ENCODE assay signal across 16 cellular contexts in the genomic region with DNA sequence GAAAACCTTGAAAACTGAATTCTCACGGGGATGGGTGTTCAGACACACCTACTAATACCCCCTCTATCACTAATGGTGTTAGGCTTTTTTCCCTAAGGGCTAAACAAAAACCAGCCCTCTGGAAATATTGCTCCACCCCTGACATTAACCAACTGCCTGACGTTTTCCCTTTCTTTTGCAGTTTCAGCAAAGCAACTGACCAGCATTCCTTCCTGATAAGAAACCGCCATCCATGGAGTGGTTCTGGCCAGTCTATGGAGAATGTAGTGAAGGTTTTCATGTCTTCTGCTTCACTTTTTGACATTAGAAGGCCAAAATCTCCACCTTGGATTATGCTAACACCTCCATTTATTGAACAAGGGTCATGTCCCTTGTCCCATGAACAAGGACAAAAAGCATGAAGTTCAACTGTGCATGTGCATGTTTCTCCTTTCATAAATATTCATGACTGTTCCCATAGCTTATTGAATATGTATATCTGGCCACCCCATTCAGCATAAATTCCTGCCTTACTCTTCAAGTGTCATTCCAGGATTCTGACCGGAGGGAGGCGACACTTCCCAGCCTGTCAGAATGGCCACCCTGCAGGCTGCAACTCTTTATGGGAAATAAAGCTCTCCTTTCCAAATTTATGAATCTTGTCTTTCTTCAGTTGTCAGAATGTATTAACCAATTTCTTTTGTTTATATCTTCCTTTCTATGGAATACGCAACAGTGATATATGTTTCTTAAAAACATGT.
DNase-seq lines count a peak whose midpoint lies in the region; ATAC-seq and TF ChIP-seq lines count a peak whose summit lies in the region.
"Had no signal": no experiment of that assay in that cellular context is flagged by ENCODE, and none has a peak within 500 bp of the region (broad histone marks: within the 10 kb centered on the region; RNA-seq: fewer than 3 reads in every experiment).

No MANE protein-coding gene starts in this region.

- H3K36me3 ChIP-seq in vagina, result no peaks in the 10 kb centered on the region
- H3K36me3 ChIP-seq: BLaER1 treated with 17β-estradiol and CSF1 and Interleukin-3, amounts not matched to agents 10 nM and 100 nM; SJCRH30 had no signal

- TF ChIP-seq POLR2A in vagina (IDR thresholded peaks at IDR 0.05), result no peak

- ATAC-seq in GM18907 (IDR thresholded peaks at IDR 0.05; ENCODE audit: unreplicated experiment) (no peak), HG02642 (IDR thresholded peaks at IDR 0.05; ENCODE audit: poor library complexity, unreplicated experiment) (no peak)

- intact Hi-C loops in vagina (cut with DNase I), result no loop called here

- H3K27me3 ChIP-seq in vagina, result no peaks in the 10 kb centered on the region
- H3K27me3 ChIP-seq: BLaER1 treated with 17β-estradiol and CSF1 and Interleukin-3, amounts not matched to agents 10 nM and 100 nM; SJCRH30 had no signal

- TF ChIP-seq CTCF in fibroblast of villous mesenchyme (IDR thresholded peaks at IDR 0.05; ENCODE audit: insufficient read depth, low read depth, low read length), result no peak
- no peak for TF ChIP-seq CTCF in vagina (IDR thresholded peaks at IDR 0.05)

- H3K27ac ChIP-seq in vagina, result no peak overlapping the region
- H3K27ac ChIP-seq: BLaER1 treated with 17β-estradiol and CSF1 and Interleukin-3, amounts not matched to agents 10 nM and 100 nM; RWPE1; SJCRH30 had no signal

- H3K4me3 ChIP-seq in fibroblast of villous mesenchyme (ENCODE audit: low read depth, low read length), result no peak overlapping the region
- no peak overlapping the region for H3K4me3 ChIP-seq in vagina
- H3K4me3 ChIP-seq: BLaER1 treated with 17β-estradiol and CSF1 and Interleukin-3, amounts not matched to agents 10 nM and 100 nM; SJCRH30 had no signal

- H3K9me3 ChIP-seq in vagina, result no peaks in the 10 kb centered on the region
- H3K9me3 ChIP-seq: BLaER1 treated with 17β-estradiol and CSF1 and Interleukin-3, amounts not matched to agents 10 nM and 100 nM; SJCRH30 had no signal

- H3K4me1 ChIP-seq in vagina, result no peaks in the 10 kb centered on the region
- H3K4me1 ChIP-seq: BLaER1 treated with 17β-estradiol and CSF1 and Interleukin-3, amounts not matched to agents 10 nM and 100 nM; SJCRH30 had no signal

- DNase-seq in ELF-1 (ENCODE audit: low read depth, low spot score), result peak; percentile 23
- peak; percentile 32 for DNase-seq in NCI-H226
- DNase-seq in astrocyte of the hippocampus (ENCODE audit: low read depth, low spot score), result peak; percentile 12
- DNase-seq in fibroblast of villous mesenchyme (ENCODE audit: low read depth), result peak; percentile 86
- no peak for DNase-seq in NCI-H446 (lab: John Stamatoyannopoulos, UW)
- no peak for DNase-seq in vagina (ENCODE audit: extremely low spot score in 2 of 2)
- DNase-seq: HCEC 1CT, MM.1S, NCI-H1105, NCI-H1694, NCI-H446 treated with DMSO at 0.1 percent for 48 hours, SJCRH30 had no signal

Comparison
In these comparisons a context has a peak if more than half of its experiments do, and no peak if none do; other contexts are left out.
1. DNase-seq: peak in ELF-1 (single experiment), NCI-H226 (single experiment), astrocyte of the hippocampus (single experiment) and fibroblast of villous mesenchyme (single experiment); none in NCI-H446 (0 of 2) and vagina (0 of 2).